ENCODE assay signal across 8 cellular contexts in genomic region chr16:87391324-87391949, GRCh38. TPM values are rescaled to one million over a fixed set of nuclear protein-coding genes. Genes with fewer than 3 reads are reported as not detected.
DNase-seq lines count a peak whose midpoint lies in the region; ATAC-seq and TF ChIP-seq lines count a peak whose summit lies in the region.

No MANE protein-coding gene starts in this region.

- peak overlapping the region; percentile 69 for H3K4me3 ChIP-seq in AG10803 (ENCODE audit: low read length)
- H3K4me3 ChIP-seq in PC-9, result peak overlapping the region; percentile 71
- H3K4me3 ChIP-seq in mononuclear cell (ENCODE audit: low read length), result peak overlapping the region; percentile 69

- peaks cover 46 to 48% of the 10 kb centered on the region in 2 donors for H3K4me1 Mint-ChIP-seq in effector memory CD8-positive, alpha-beta T cell (ENCODE audit: low read depth in 2 of 2)

- H3K36me3 ChIP-seq in PC-9 (ENCODE audit: low read depth), result no peaks in the 10 kb centered on the region

- H3K4me1 ChIP-seq in PC-9 (replicated peaks; ENCODE audit: insufficient read depth) (peaks cover 39% of the 10 kb centered on the region), mononuclear cell (ENCODE audit: insufficient read depth, low read length) (peaks cover 55% of the 10 kb centered on the region)

- TF ChIP-seq CTCF in AG10803 (conservative IDR thresholded peaks at IDR 0.05; ENCODE audit: low read length) (no peak), PC-9 (conservative IDR thresholded peaks at IDR 0.05) (no peak)

- peak overlapping the region; percentile 89 to 90 for H3K27ac Mint-ChIP-seq in effector memory CD8-positive, alpha-beta T cell

- H3F3A ChIP-seq in PC-9 (ENCODE audit: insufficient read depth, low read depth), result peaks cover 24% of the 10 kb centered on the region

- peaks cover 41% of the 10 kb centered on the region for H3K36me3 Mint-ChIP-seq in effector memory CD8-positive, alpha-beta T cell (ENCODE audit: insufficient read depth)

- no peaks in the 10 kb centered on the region for H3K9me2 ChIP-seq in PC-9 (ENCODE audit: insufficient read depth)

- no peaks in the 10 kb centered on the region for H3K27me3 ChIP-seq in PC-9 (ENCODE audit: insufficient read depth, low read depth)
- no peaks in the 10 kb centered on the region for H3K27me3 ChIP-seq in mononuclear cell (ENCODE audit: insufficient read depth, low read length)

- peaks cover 34% of the 10 kb centered on the region for H3K79me2 ChIP-seq in PC-9 (ENCODE audit: low read depth)

- peak overlapping the region; percentile 76 for H3K27ac ChIP-seq in PC-9

- no peaks in the 10 kb centered on the region for H3K27me3 Mint-ChIP-seq in effector memory CD8-positive, alpha-beta T cell

- H4K20me1 ChIP-seq in PC-9 (ENCODE audit: insufficient read depth), result peaks cover 33% of the 10 kb centered on the region

- DNase-seq in AG10803 (ENCODE audit: low read depth) (peak; percentile 36), PC-9 (no peak), cortex of kidney (lab: John Stamatoyannopoulos, UW) (no peak), kidney glomerular epithelial cell (lab: John Stamatoyannopoulos, UW) (no peak), COLO829 (ENCODE audit: low spot score) (no peak)
- DNase-seq in effector memory CD8-positive, alpha-beta T cell, result no peak

- peak overlapping the region; percentile 83 to 85 for H3K4me3 Mint-ChIP-seq in effector memory CD8-positive, alpha-beta T cell

- CTCF ChIA-PET in PC-9 (lab: Charles Lee), result no interaction called here

- ATAC-seq in GM19467 (IDR thresholded peaks at IDR 0.05; ENCODE audit: unreplicated experiment), result peak; percentile 9
- no peak for ATAC-seq in effector memory CD8-positive, alpha-beta T cell (replicated peaks)

- H3K4me2 ChIP-seq in PC-9, result peak overlapping the region; percentile 87

- peak overlapping the region; percentile 70; the same call in 1 of the 2 replicates for H2AFZ ChIP-seq in PC-9

- POLR2A ChIA-PET in PC-9 (lab: Charles Lee; ENCODE audit: unreplicated experiment), result no interaction called here

- BruUV-seq in PC-9 (replicated peaks; lab: Mats Ljungman, UMichigan), result TSS peak; percentile 79

- no peaks in the 10 kb centered on the region for H3K9me3 Mint-ChIP-seq in effector memory CD8-positive, alpha-beta T cell

- H3K9me3 ChIP-seq in PC-9 (ENCODE audit: insufficient read depth, low read depth) (no peaks in the 10 kb centered on the region), mononuclear cell (ENCODE audit: low read depth, low read length) (no peaks in the 10 kb centered on the region)

- intact Hi-C loops in PC-9 (cut with micrococcal nuclease; ENCODE audit: unreplicated experiment), result loop anchor here (5.0 kb wide), 3 partner anchors 376 to 829 kb away; partner anchors contain the start of genes KLHDC4 and SLC7A5

RNA-seq across cellular contexts. Expression of gene MAP1LC3B, which starts 0.7 kb away (rescaled TPM):
- total RNA-seq in PC-9 (2021) (37.0 and 45.3 TPM in 2 replicates), mononuclear cell (63.1 TPM)

RNA-seq across cellular contexts. Expression of gene FBXO31, which starts 7.9 kb away (rescaled TPM):
- total RNA-seq in PC-9 (2021), result 18.8 and 21.9 TPM in 2 replicates
- 17.3 TPM for total RNA-seq in mononuclear cell
